Comparison of ENCODE assay signal across 8 cellular contexts in genomic region chr1:63575340-63575826, GRCh38. TPM values are rescaled to one million over a fixed set of nuclear protein-coding genes. Genes with fewer than 3 reads are reported as not detected.
A peak's percentile ranks its signal among the peaks of the same experiment; 100 is the strongest.
DNase-seq lines count a peak whose midpoint lies in the region; ATAC-seq, FAIRE-seq and TF ChIP-seq lines count a peak whose summit lies in the region.

No MANE protein-coding gene starts in this region.

- no peak overlapping the region for H3K4me2 ChIP-seq in OCI-LY3 (ENCODE audit: low read length)

- H3K4me1 ChIP-seq in OCI-LY3 (ENCODE audit: low read length), result no peaks in the 10 kb centered on the region

- no peaks in the 10 kb centered on the region for H3K79me2 ChIP-seq in OCI-LY3 (ENCODE audit: low read length)

- H3K9ac ChIP-seq in OCI-LY3 (ENCODE audit: low read length), result no peak overlapping the region

- H3K36me3 ChIP-seq in OCI-LY3 (replicated peaks; ENCODE audit: low read depth, low read length), result no peaks in the 10 kb centered on the region

- no peak for FAIRE-seq in H54 (lab: Jason Lieb, UNC)

- H3K4me3 ChIP-seq in OCI-LY3 (ENCODE audit: low read length), result no peak overlapping the region

- peak; percentile 41 for TF ChIP-seq CTCF in OCI-LY3 (IDR thresholded peaks at IDR 0.05; ENCODE audit: low read depth, low read length)

- H4K20me1 ChIP-seq in OCI-LY3 (ENCODE audit: insufficient read depth, low read length), result no peaks in the 10 kb centered on the region

- H3K27ac ChIP-seq in OCI-LY3 (ENCODE audit: low read length), result no peak overlapping the region

- H3K9me3 ChIP-seq in OCI-LY3 (ENCODE audit: insufficient read depth, low read length), result no peaks in the 10 kb centered on the region

- DNase-seq in AG08396 (ENCODE audit: low spot score) (peak; percentile 10), pons (ENCODE audit: low spot score) (peak; percentile 30), H54 (ENCODE audit: insufficient read length, low spot score) (no peak)

- no peaks in the 10 kb centered on the region for H3K27me3 ChIP-seq in OCI-LY3 (ENCODE audit: low read depth, low read length)

- peak; percentile 46 for ATAC-seq in GM18861 (IDR thresholded peaks at IDR 0.05; ENCODE audit: unreplicated experiment)
- ATAC-seq in esophagus mucosa, result peak; percentile 45
- no peak for ATAC-seq in HG02610 (IDR thresholded peaks at IDR 0.05; ENCODE audit: unreplicated experiment)
- ATAC-seq in HG03521 (IDR thresholded peaks at IDR 0.05; ENCODE audit: unreplicated experiment), result no peak

- no peak for TF ChIP-seq POLR2A in H54 (IDR thresholded peaks at IDR 0.05; ENCODE audit: low read depth, low read length)

- no peak overlapping the region for H2AFZ ChIP-seq in OCI-LY3 (ENCODE audit: low read depth, low read length)

RNA-seq across cellular contexts. Expression of gene PGM1, which starts 17.8 kb away (rescaled TPM):
- 37.2 TPM for total RNA-seq in esophagus mucosa

RNA-seq across cellular contexts. Expression of gene EFCAB7, which starts 52.1 kb away (rescaled TPM):
- total RNA-seq in esophagus mucosa, result 3.0 TPM

RNA-seq across cellular contexts. Expression of gene ITGB3BP, which starts 52.4 kb away (rescaled TPM):
- 18.9 TPM for total RNA-seq in esophagus mucosa

Comparison
In these comparisons a context has a peak if more than half of its experiments do, and no peak if none do; other contexts are left out.
1. ATAC-seq: peak in GM18861 (single experiment) and esophagus mucosa (single experiment); none in HG02610 (single experiment) and HG03521 (single experiment).